22 cellular contexts compared by ENCODE assay signal in genomic region chr20:4559906-4560305, GRCh38.
"Had no signal": no experiment of that assay in that cellular context is flagged by ENCODE, and none has a peak within 500 bp of the region (broad histone marks: within the 10 kb centered on the region; RNA-seq: fewer than 3 reads in every experiment).

No MANE protein-coding gene starts in this region.

- H3K36me3 ChIP-seq: SJSA1 had no signal

- H3K27me3 ChIP-seq: SJSA1 had no signal

- H3K4me3 ChIP-seq: SJSA1, SK-N-MC had no signal

- ATAC-seq: Panc1, T-cell had no signal

- DNase-seq: KBM-7, MM.1S, NCI-H1092 treated with DMSO at 0.1 percent for 48 hours, NCI-H1436, NCI-H187, NCI-H2029, NCI-H2081 treated with DMSO at 0.1 percent for 48 hours, NCI-H2171, NCI-H226, NCI-H446, NCI-H510A, NCI-H524 treated with DMSO at 0.1 percent for 48 hours, NCI-H69, NCI-H774, Right ventricle myocardium superior, SIG-M5, SW 1271, T-cell had no signal

- H3K9me3 ChIP-seq: SJSA1 had no signal

- H3K27ac ChIP-seq: HL-60, SJSA1, SK-N-MC had no signal
